Comparison of ENCODE assay signal across 30 cellular contexts in the genomic region with DNA sequence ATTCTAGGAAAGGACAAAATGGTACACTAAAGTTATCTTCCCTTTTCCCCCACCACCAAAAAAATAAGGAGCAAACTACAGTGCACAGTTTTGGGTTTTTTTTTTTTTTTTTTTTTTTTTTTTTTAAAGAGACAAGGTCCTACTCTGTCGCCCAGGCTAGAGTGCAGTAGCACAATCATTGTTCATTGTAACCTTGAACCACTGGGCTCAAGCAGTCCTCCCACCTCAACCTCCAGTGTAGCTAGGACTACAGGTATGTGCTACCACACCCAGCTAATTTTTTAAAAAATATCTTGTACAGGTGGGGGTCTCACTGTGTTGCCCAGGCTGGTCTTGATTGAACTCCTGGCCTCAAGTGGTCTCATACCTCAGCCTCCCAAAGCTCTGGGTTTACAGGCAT. TPM values are rescaled to one million over a fixed set of nuclear protein-coding genes. Genes with fewer than 3 reads are reported as not detected.
DNase-seq lines count a peak whose midpoint lies in the region; ATAC-seq, FAIRE-seq and TF ChIP-seq lines count a peak whose summit lies in the region.
"Had no signal": no experiment of that assay in that cellular context is flagged by ENCODE, and none has a peak within 500 bp of the region (broad histone marks: within the 10 kb centered on the region; RNA-seq: fewer than 3 reads in every experiment).

No MANE protein-coding gene starts in this region.

- no peak overlapping the region for H3K4me3 Mint-ChIP-seq in CD4-positive, CD25-positive, alpha-beta regulatory T cell
- no peak overlapping the region for H3K4me3 Mint-ChIP-seq in GM23338
- H3K4me3 Mint-ChIP-seq in central memory CD8-positive, alpha-beta T cell: no peak overlapping the region
- H3K4me3 Mint-ChIP-seq: activated CD4-positive, alpha-beta T cell treated with anti-CD3 and anti-CD28 coated beads, Interleukin-2, amount 10 ng/mL, durations not matched to agents 7 days and 5 days; activated CD8-positive, alpha-beta memory T cell treated with anti-CD3 and anti-CD28 coated beads, Interleukin-2, amount 10 ng/mL, durations not matched to agents 7 days and 5 days; activated naive CD4-positive, alpha-beta T cell treated with anti-CD3 and anti-CD28 coated beads, Interleukin-2, amount 10 ng/mL, durations not matched to agents 7 days and 5 days had no signal

- H3K36me3 Mint-ChIP-seq in CD4-positive, CD25-positive, alpha-beta regulatory T cell: peaks cover 17% of the 10 kb centered on the region
- peaks cover 18% of the 10 kb centered on the region; the same call in 2 of the 3 replicates for H3K36me3 Mint-ChIP-seq in GM23338 (ENCODE audit: low read depth)
- peaks cover 7% of the 10 kb centered on the region for H3K36me3 Mint-ChIP-seq in central memory CD8-positive, alpha-beta T cell (ENCODE audit: insufficient read depth)

- peaks cover 100% of the 10 kb centered on the region for H3K79me2 ChIP-seq in GM23338 (replicated peaks; ENCODE audit: insufficient read depth)

- H3K4me2 ChIP-seq in GM23338: no peak overlapping the region

- TF ChIP-seq CTCF in GM23338 (conservative IDR thresholded peaks at IDR 0.05; ENCODE audit: low read depth in 2 of 2) (no peak), pancreas (IDR thresholded peaks at IDR 0.05) (no peak)

- no peaks in the 10 kb centered on the region for H3K9me3 Mint-ChIP-seq in CD4-positive, CD25-positive, alpha-beta regulatory T cell
- no peaks in the 10 kb centered on the region for H3K9me3 Mint-ChIP-seq in GM23338
- no peaks in the 10 kb centered on the region for H3K9me3 Mint-ChIP-seq in central memory CD8-positive, alpha-beta T cell
- H3K9me3 Mint-ChIP-seq: activated CD4-positive, alpha-beta T cell treated with anti-CD3 and anti-CD28 coated beads, Interleukin-2, amount 10 ng/mL, durations not matched to agents 7 days and 5 days; activated naive CD4-positive, alpha-beta T cell treated with anti-CD3 and anti-CD28 coated beads, Interleukin-2, amount 10 ng/mL, durations not matched to agents 7 days and 5 days had no signal

- H3K27ac ChIP-seq in CD4-positive, CD25-positive, alpha-beta regulatory T cell (ENCODE audit: insufficient read depth, low read length, poor library complexity, severe bottlenecking): no peak overlapping the region
- H3K27ac ChIP-seq in GM23338 (ENCODE audit: low read depth): peak overlapping the region; percentile 74
- H3K27ac ChIP-seq in pancreas: no peak overlapping the region
- H3K27ac ChIP-seq: Peyer's patch, spleen, upper lobe of left lung, WERI-Rb-1 had no signal

- no peaks in the 10 kb centered on the region for H3K27me3 ChIP-seq in CD4-positive, CD25-positive, alpha-beta regulatory T cell (ENCODE audit: control insufficient read depth, insufficient read depth, low read length)
- H3K27me3 ChIP-seq in GM23338 (ENCODE audit: insufficient read depth): no peaks in the 10 kb centered on the region
- H3K27me3 ChIP-seq in pancreas: no peaks in the 10 kb centered on the region
- H3K27me3 ChIP-seq: left lung, Peyer's patch, spleen, upper lobe of left lung had no signal

- no peaks in the 10 kb centered on the region for H3F3A ChIP-seq in GM23338 (replicated peaks; ENCODE audit: low read depth)

- ATAC-seq in CD4-positive, CD25-positive, alpha-beta regulatory T cell (ENCODE audit: low read depth in 2 of 2): no peak
- ATAC-seq in GM23338: no peak
- no peak for ATAC-seq in central memory CD8-positive, alpha-beta T cell (replicated peaks; ENCODE audit: extremely low read depth, poor library complexity, severe bottlenecking)
- peak; percentile 36 to 66 (median 56) for ATAC-seq in pancreas
- ATAC-seq in GM19035 (IDR thresholded peaks at IDR 0.05; ENCODE audit: unreplicated experiment): no peak
- ATAC-seq in GM19324 (IDR thresholded peaks at IDR 0.05; ENCODE audit: low FRiP score, unreplicated experiment): no peak
- ATAC-seq: activated CD8-positive, alpha-beta memory T cell treated with anti-CD3 and anti-CD28 coated beads, Interleukin-2, amount 10 ng/mL, durations not matched to agents 7 days and 5 days; left lung had no signal

- H3K4me3 ChIP-seq in CD4-positive, CD25-positive, alpha-beta regulatory T cell (ENCODE audit: low read depth, low read length): no peak overlapping the region
- no peak overlapping the region for H3K4me3 ChIP-seq in GM23338
- H3K4me3 ChIP-seq in pancreas: no peak overlapping the region
- H3K4me3 ChIP-seq: left lung, Peyer's patch, spleen, upper lobe of left lung had no signal

- H3K4me1 ChIP-seq in CD4-positive, CD25-positive, alpha-beta regulatory T cell (ENCODE audit: control insufficient read depth, insufficient read depth, low read length, poor library complexity, severe bottlenecking): peaks cover 43% of the 10 kb centered on the region
- H3K4me1 ChIP-seq in GM23338 (ENCODE audit: insufficient read depth): peaks cover 11% of the 10 kb centered on the region
- H3K4me1 ChIP-seq in pancreas: peaks cover 20 to 56% (median 44%) of the 10 kb centered on the region in 3 donors

- peak overlapping the region in 2 of 3 donors; percentile 27 to 38 for H3K27ac Mint-ChIP-seq in CD4-positive, CD25-positive, alpha-beta regulatory T cell
- H3K27ac Mint-ChIP-seq in GM23338: no peak overlapping the region
- peak overlapping the region; percentile 84 for H3K27ac Mint-ChIP-seq in central memory CD8-positive, alpha-beta T cell (ENCODE audit: low read depth)
- H3K27ac Mint-ChIP-seq: activated CD4-positive, alpha-beta T cell treated with anti-CD3 and anti-CD28 coated beads, Interleukin-2, amount 10 ng/mL, durations not matched to agents 7 days and 5 days; activated CD8-positive, alpha-beta memory T cell treated with anti-CD3 and anti-CD28 coated beads, Interleukin-2, amount 10 ng/mL, durations not matched to agents 7 days and 5 days; activated naive CD4-positive, alpha-beta T cell treated with anti-CD3 and anti-CD28 coated beads, Interleukin-2, amount 10 ng/mL, durations not matched to agents 7 days and 5 days had no signal

- peaks cover 34 to 71% (median 55%) of the 10 kb centered on the region in 4 donors for H3K4me1 Mint-ChIP-seq in CD4-positive, CD25-positive, alpha-beta regulatory T cell
- peaks cover 47% of the 10 kb centered on the region for H3K4me1 Mint-ChIP-seq in GM23338
- H3K4me1 Mint-ChIP-seq in central memory CD8-positive, alpha-beta T cell: peaks cover 67% of the 10 kb centered on the region

- no peaks in the 10 kb centered on the region for H3K9me2 ChIP-seq in GM23338 (ENCODE audit: insufficient read depth)

- H3K9me3 ChIP-seq in CD4-positive, CD25-positive, alpha-beta regulatory T cell (ENCODE audit: control insufficient read depth in 2 of 2, low read length in 2 of 2): no peaks in the 10 kb centered on the region
- no peaks in the 10 kb centered on the region for H3K9me3 ChIP-seq in pancreas
- H3K9me3 ChIP-seq: left lung, Peyer's patch, spleen, upper lobe of left lung had no signal

- peaks cover 8% of the 10 kb centered on the region for H3K36me3 ChIP-seq in CD4-positive, CD25-positive, alpha-beta regulatory T cell (ENCODE audit: control insufficient read depth, insufficient read depth, low read length)
- H3K36me3 ChIP-seq in GM23338 (ENCODE audit: insufficient read depth): no peaks in the 10 kb centered on the region
- no peaks in the 10 kb centered on the region for H3K36me3 ChIP-seq in pancreas
- H3K36me3 ChIP-seq: left lung, Peyer's patch had no signal

- WGBS in pancreas, 2 donors: 42 to 46% methylated on average over 1 of the region's 1 CpG

- H4K20me1 ChIP-seq in GM23338 (replicated peaks; ENCODE audit: insufficient read depth): peaks cover 61% of the 10 kb centered on the region

- H2AFZ ChIP-seq in GM23338: no peak overlapping the region

- FAIRE-seq in pancreas (lab: Jason Lieb, UNC): no peak
- FAIRE-seq: endothelial cell of umbilical vein, GM19239, H54 had no signal

- H3K27me3 Mint-ChIP-seq in CD4-positive, CD25-positive, alpha-beta regulatory T cell: no peaks in the 10 kb centered on the region
- H3K27me3 Mint-ChIP-seq in GM23338 (ENCODE audit: insufficient read depth, low read depth, poor library complexity): peaks cover 7% of the 10 kb centered on the region
- no peaks in the 10 kb centered on the region for H3K27me3 Mint-ChIP-seq in central memory CD8-positive, alpha-beta T cell
- H3K27me3 Mint-ChIP-seq: activated CD4-positive, alpha-beta T cell treated with anti-CD3 and anti-CD28 coated beads, Interleukin-2, amount 10 ng/mL, durations not matched to agents 7 days and 5 days; activated CD8-positive, alpha-beta memory T cell treated with anti-CD3 and anti-CD28 coated beads, Interleukin-2, amount 10 ng/mL, durations not matched to agents 7 days and 5 days; activated naive CD4-positive, alpha-beta T cell treated with anti-CD3 and anti-CD28 coated beads, Interleukin-2, amount 10 ng/mL, durations not matched to agents 7 days and 5 days had no signal

- intact Hi-C loops in pancreas (cut with DNase I): no loop called here

- no peak for DNase-seq in CD4-positive, CD25-positive, alpha-beta regulatory T cell
- DNase-seq in GM23338 (ENCODE audit: low spot score) (no peak), pancreas (no peak)
- DNase-seq in central memory CD8-positive, alpha-beta T cell (ENCODE audit: low spot score in 2 of 2): no peak
- DNase-seq in stimulated activated CD4-positive, alpha-beta T cell treated with anti-CD3 and anti-CD28 coated beads, Interleukin-2, amount 100 ng/mL, for 24 hours: no peak
- DNase-seq: activated CD4-positive, alpha-beta T cell treated with anti-CD3 and anti-CD28 coated beads, Interleukin-2, amount 10 ng/mL, durations not matched to agents 7 days and 5 days; activated CD8-positive, alpha-beta memory T cell treated with anti-CD3 and anti-CD28 coated beads, Interleukin-2, amount 10 ng/mL, durations not matched to agents 7 days and 5 days; activated naive CD4-positive, alpha-beta T cell treated with anti-CD3 and anti-CD28 coated beads, Interleukin-2, amount 10 ng/mL, durations not matched to agents 7 days and 5 days; anterior cingulate cortex; central memory CD4-positive, alpha-beta T cell; DMS153; left lung; mesendoderm; NCI-H1105 treated with DMSO at 0.1 percent for 48 hours; NCI-H2029; NCI-H2227 treated with DMSO at 0.1 percent for 48 hours; NCI-H69; Peyer's patch; retina; SHP77 treated with DMSO at 0.1 percent for 48 hours; spleen; stimulated activated CD4-positive, alpha-beta T cell treated with anti-CD3 and anti-CD28 coated beads, Interleukin-4, amount 100 ng/mL, for 1 hour; T1000; upper lobe of left lung; WERI-Rb-1 had no signal

RNA-seq across cellular contexts. Expression of a gene that starts 14.9 kb away (rescaled TPM):
- total RNA-seq in CD4-positive, CD25-positive, alpha-beta regulatory T cell: 120 TPM
- polyA plus RNA-seq in CD4-positive, CD25-positive, alpha-beta regulatory T cell: 10 to 100 TPM; 17.7 to 32.2 (median 24.4) TPM
- 140 and 172 TPM in 2 replicates for total RNA-seq in GM23338 (2014; rRNA removed; shearing (Covaris generic))
- 132 and 143 TPM in 2 replicates for polyA plus RNA-seq in GM23338 (2016; fragmentation: Nextera tagmentation; extraction: Ambion mirVana)
- 10 to 100 TPM; 35.0 to 78.0 (median 44.4) TPM for total RNA-seq in pancreas
- 10 to 100 TPM; 25.5 to 31.7 TPM for polyA plus RNA-seq in pancreas

RNA-seq across cellular contexts. Expression of a gene that starts 49.4 kb away (rescaled TPM):
- 40.2 TPM for total RNA-seq in CD4-positive, CD25-positive, alpha-beta regulatory T cell
- 10 to 100 TPM; 17.9 to 20.5 (median 19.3) TPM for polyA plus RNA-seq in CD4-positive, CD25-positive, alpha-beta regulatory T cell
- total RNA-seq in GM23338 (2014; rRNA removed; shearing (Covaris generic)): 30.1 and 37.3 TPM in 2 replicates
- polyA plus RNA-seq in GM23338 (2016; fragmentation: Nextera tagmentation; extraction: Ambion mirVana) (45.2 and 54.1 TPM in 2 replicates), pancreas (10 to 100 TPM; 12.0 to 20.6 TPM)
- 10 to 100 TPM; 14.0 to 22.5 (median 16.4) TPM for total RNA-seq in pancreas

Comparison
In these comparisons a context has a peak if more than half of its experiments do, and no peak if none do; other contexts are left out.
1. ATAC-seq: peak in pancreas (4 of 4); none in CD4-positive, CD25-positive, alpha-beta regulatory T cell (0 of 2), GM23338 (single experiment), central memory CD8-positive, alpha-beta T cell (single experiment), GM19035 (single experiment) and GM19324 (single experiment).